ENCODE assay signal across 9 cellular contexts in genomic region chr2:10333247-10333613, GRCh38. TPM values are rescaled to one million over a fixed set of nuclear protein-coding genes. Genes with fewer than 3 reads are reported as not detected.
DNase-seq lines count a peak whose midpoint lies in the region; ATAC-seq and TF ChIP-seq lines count a peak whose summit lies in the region.
"Had no signal": no experiment of that assay in that cellular context is flagged by ENCODE, and none has a peak within 500 bp of the region (broad histone marks: within the 10 kb centered on the region; RNA-seq: fewer than 3 reads in every experiment).

No MANE protein-coding gene starts in this region.

- H3K79me2 ChIP-seq in osteoblast (ENCODE audit: insufficient read depth, low read length) = peaks cover 99% of the 10 kb centered on the region

- intact Hi-C loops in activated CD8-positive, alpha-beta T cell treated with anti-CD3 and anti-CD28 coated beads for 36 hours (cut with micrococcal nuclease) = no loop called here
- intact Hi-C loops in posterior vena cava (cut with DNase I) = no loop called here

- no peaks in the 10 kb centered on the region for H3K27me3 Mint-ChIP-seq in activated CD8-positive, alpha-beta T cell treated with anti-CD3 and anti-CD28 coated beads for 36 hours
- H3K27me3 Mint-ChIP-seq in activated CD8-positive, alpha-beta T cell treated with anti-CD3 and anti-CD28 coated beads, Interleukin-2, amount 10 ng/mL, durations not matched to agents 7 days and 5 days (ENCODE audit: low read depth) = no peaks in the 10 kb centered on the region
- H3K27me3 Mint-ChIP-seq in chondrocyte (ENCODE audit: low read depth) = no peaks in the 10 kb centered on the region

- H3K36me3 ChIP-seq in osteoblast (ENCODE audit: insufficient read depth, low read length) = no peaks in the 10 kb centered on the region

- H3K27ac ChIP-seq in osteoblast (ENCODE audit: low read depth, low read length) = no peak overlapping the region

- no peak for ATAC-seq in activated CD8-positive, alpha-beta T cell treated with anti-CD3 and anti-CD28 coated beads for 36 hours
- no peak for ATAC-seq in activated CD8-positive, alpha-beta T cell treated with anti-CD3 and anti-CD28 coated beads, Interleukin-2, amount 10 ng/mL, durations not matched to agents 7 days and 5 days

- H3K27me3 ChIP-seq in osteoblast (ENCODE audit: insufficient read depth, low read length) = no peaks in the 10 kb centered on the region

- H3K4me3 Mint-ChIP-seq in activated CD8-positive, alpha-beta T cell treated with anti-CD3 and anti-CD28 coated beads for 36 hours = peak overlapping the region; percentile 94
- H3K4me3 Mint-ChIP-seq in activated CD8-positive, alpha-beta T cell treated with anti-CD3 and anti-CD28 coated beads, Interleukin-2, amount 10 ng/mL, durations not matched to agents 7 days and 5 days = no peak overlapping the region
- H3K4me3 Mint-ChIP-seq in chondrocyte (ENCODE audit: unreplicated experiment) = no peak overlapping the region

- no peaks in the 10 kb centered on the region for H3K9me3 ChIP-seq in osteoblast (ENCODE audit: low read depth, low read length)

- no peak for TF ChIP-seq CTCF in activated CD8-positive, alpha-beta T cell treated with anti-CD3 and anti-CD28 coated beads for 36 hours (IDR thresholded peaks at IDR 0.05)
- TF ChIP-seq CTCF in chondrocyte (IDR thresholded peaks at IDR 0.05) (no peak), osteoblast (IDR thresholded peaks at IDR 0.05; ENCODE audit: extremely low read depth, low read depth, low read length) (no peak)

- peaks cover 4% of the 10 kb centered on the region for H3K9me3 Mint-ChIP-seq in activated CD8-positive, alpha-beta T cell treated with anti-CD3 and anti-CD28 coated beads for 36 hours
- H3K9me3 Mint-ChIP-seq in activated CD8-positive, alpha-beta T cell treated with anti-CD3 and anti-CD28 coated beads, Interleukin-2, amount 10 ng/mL, durations not matched to agents 7 days and 5 days (ENCODE audit: insufficient read depth) = no peaks in the 10 kb centered on the region
- peaks cover 4% of the 10 kb centered on the region for H3K9me3 Mint-ChIP-seq in chondrocyte (ENCODE audit: low read depth)

- H2AFZ ChIP-seq in osteoblast (ENCODE audit: low read length) = no peak overlapping the region

- no peak overlapping the region for H3K4me3 ChIP-seq in osteoblast (ENCODE audit: insufficient read depth, low read length)

- POLR2A ChIA-PET in activated CD8-positive, alpha-beta T cell treated with anti-CD3 and anti-CD28 coated beads for 36 hours (lab: Charles Lee) = no interaction called here
- POLR2A ChIA-PET in activated CD8-positive, alpha-beta T cell treated with anti-CD3 and anti-CD28 coated beads, Interleukin-2, amount 10 ng/mL, durations not matched to agents 7 days and 5 days (lab: Charles Lee) = no interaction called here

- H3K36me3 Mint-ChIP-seq in activated CD8-positive, alpha-beta T cell treated with anti-CD3 and anti-CD28 coated beads for 36 hours (ENCODE audit: low read depth) = peaks cover 52% of the 10 kb centered on the region
- peaks cover 21% of the 10 kb centered on the region for H3K36me3 Mint-ChIP-seq in activated CD8-positive, alpha-beta T cell treated with anti-CD3 and anti-CD28 coated beads, Interleukin-2, amount 10 ng/mL, durations not matched to agents 7 days and 5 days (ENCODE audit: low read depth)
- H3K36me3 Mint-ChIP-seq in chondrocyte (ENCODE audit: low read depth) = peaks cover 2% of the 10 kb centered on the region

- peaks cover 77% of the 10 kb centered on the region for H3K4me1 Mint-ChIP-seq in activated CD8-positive, alpha-beta T cell treated with anti-CD3 and anti-CD28 coated beads for 36 hours (ENCODE audit: low read depth)
- H3K4me1 Mint-ChIP-seq in activated CD8-positive, alpha-beta T cell treated with anti-CD3 and anti-CD28 coated beads, Interleukin-2, amount 10 ng/mL, durations not matched to agents 7 days and 5 days (ENCODE audit: low read depth) = peaks cover 57% of the 10 kb centered on the region
- H3K4me1 Mint-ChIP-seq in chondrocyte (ENCODE audit: low read depth) = peaks cover 57% of the 10 kb centered on the region

- peaks cover 34% of the 10 kb centered on the region for H3K4me1 ChIP-seq in osteoblast (ENCODE audit: insufficient read depth, low read length)

- CTCF ChIA-PET in activated CD8-positive, alpha-beta T cell treated with anti-CD3 and anti-CD28 coated beads for 36 hours (lab: Charles Lee) = interaction anchor here (5.2 kb wide), 1 partner anchor 76 kb away, joined by 49 read pairs; no protein-coding TSS in a partner anchor
- CTCF ChIA-PET in activated CD8-positive, alpha-beta T cell treated with anti-CD3 and anti-CD28 coated beads, Interleukin-2, amount 10 ng/mL, durations not matched to agents 7 days and 5 days (lab: Charles Lee) = interaction anchor here (1.0 kb wide), 1 partner anchor 75 kb away, joined by 6 read pairs; no protein-coding TSS in a partner anchor

- peak overlapping the region; percentile 91 for H3K27ac Mint-ChIP-seq in activated CD8-positive, alpha-beta T cell treated with anti-CD3 and anti-CD28 coated beads for 36 hours
- H3K27ac Mint-ChIP-seq in activated CD8-positive, alpha-beta T cell treated with anti-CD3 and anti-CD28 coated beads, Interleukin-2, amount 10 ng/mL, durations not matched to agents 7 days and 5 days = no peak overlapping the region
- peak overlapping the region; percentile 45 for H3K27ac Mint-ChIP-seq in chondrocyte (ENCODE audit: unreplicated experiment)

- H3K4me2 ChIP-seq in osteoblast (ENCODE audit: insufficient read depth, low read length) = no peak overlapping the region

- H4K20me1 ChIP-seq in osteoblast (ENCODE audit: insufficient read depth, low read length) = peaks cover 33% of the 10 kb centered on the region

- DNase-seq in activated CD8-positive, alpha-beta T cell treated with anti-CD3 and anti-CD28 coated beads for 36 hours = no peak
- DNase-seq in activated CD8-positive, alpha-beta T cell treated with anti-CD3 and anti-CD28 coated beads, Interleukin-2, amount 10 ng/mL, durations not matched to agents 7 days and 5 days = no peak
- DNase-seq in NCI-H2171 (lab: John Stamatoyannopoulos, UW) (peak; percentile 47), chondrocyte (ENCODE audit: low spot score) (peak; percentile 49), posterior vena cava (ENCODE audit: low spot score) (peak; percentile 57), nucleus accumbens (lab: John Stamatoyannopoulos, UW) (no peak), osteoblast (ENCODE audit: insufficient read length, low spot score, missing footprints) (no peak)
- no peak for DNase-seq in effector CD8-positive, alpha-beta T cell (lab: John Stamatoyannopoulos, UW)
- DNase-seq: NK-92 treated with Interleukin-12 subunit alpha and Interleukin-12 subunit beta, amount 100 ng/mL, for 24 hours had no signal

RNA-seq across cellular contexts. Expression of gene HPCAL1, which starts 30.5 kb away (rescaled TPM):
- total RNA-seq in activated CD8-positive, alpha-beta T cell treated with anti-CD3 and anti-CD28 coated beads for 36 hours = 100 to 1,000 TPM; 166 to 170 TPM
- 10 to 100 TPM; 55.8 to 56.6 TPM for total RNA-seq in activated CD8-positive, alpha-beta T cell treated with anti-CD3 and anti-CD28 coated beads, Interleukin-2, amount 10 ng/mL, durations not matched to agents 7 days and 5 days
- total RNA-seq in chondrocyte (18.7 to 44.0 TPM (median 19.3 TPM) in 3 replicates), posterior vena cava (10 to 100 TPM; 21.6 to 26.0 TPM), osteoblast (47.1 and 57.2 TPM in 2 replicates)

Comparison
In these comparisons a context has a peak if more than half of its experiments do, and no peak if none do; other contexts are left out.
1. DNase-seq: peak in NCI-H2171 (single experiment), chondrocyte (single experiment) and posterior vena cava (single experiment); none in activated CD8-positive, alpha-beta T cell treated with anti-CD3 and anti-CD28 coated beads for 36 hours (single experiment), activated CD8-positive, alpha-beta T cell treated with anti-CD3 and anti-CD28 coated beads, Interleukin-2, amount 10 ng/mL, durations not matched to agents 7 days and 5 days (single experiment), effector CD8-positive, alpha-beta T cell (single experiment), nucleus accumbens (0 of 56) and osteoblast (single experiment).